In genomic region chr1:112889906-112890305, GRCh38 we compare ENCODE assay signal across 6 cellular contexts.
A peak's percentile ranks its signal among the peaks of the same experiment; 100 is the strongest.
DNase-seq lines count a peak whose midpoint lies in the region; ATAC-seq and TF ChIP-seq lines count a peak whose summit lies in the region.
"Not testable (repeated sequence)": the region's sequence is repeated elsewhere in the genome, so short reads cannot be mapped to it uniquely, and the experiment has no call there.

No MANE protein-coding gene starts in this region.

- H3K9me3 ChIP-seq in prostate gland, result not testable (repeated sequence)

- not testable (repeated sequence) for H3K36me3 ChIP-seq in prostate gland

- DNase-seq in LNCaP clone FGC (ENCODE audit: low read depth) (peak; percentile 46), cardiac septum (ENCODE audit: low spot score) (peak; percentile 53), left lobe of liver (ENCODE audit: low spot score) (peak; percentile 12), prostate gland (ENCODE audit: low spot score) (peak; percentile 14)

- H3K27me3 ChIP-seq in prostate gland (replicated peaks; ENCODE audit: insufficient read depth), result not testable (repeated sequence)

- intact Hi-C loops in cardiac septum (cut with DNase I), result not testable (repeated sequence)
- intact Hi-C loops in prostate gland (cut with DNase I), result loop anchor here (10.0 kb wide), 1 partner anchor 65 kb away; the partner anchor contains the start of gene SLC16A1

- not testable (repeated sequence) for TF ChIP-seq POLR2A in prostate gland (IDR thresholded peaks at IDR 0.05)

- not testable (repeated sequence) for H3K4me1 ChIP-seq in prostate gland (replicated peaks)

- H3K27ac ChIP-seq in C4-2B (peak overlapping the region; percentile 45), VCaP (peak overlapping the region; percentile 55), prostate gland (peak overlapping the region in 1 of 2 donors; percentile 59)

- WGBS in prostate gland, result 47% methylated on average over 9 of the region's 9 CpGs

- not testable (repeated sequence) for ATAC-seq in left lobe of liver

- not testable (repeated sequence) for H3K4me3 ChIP-seq in LNCaP clone FGC (ENCODE audit: low read depth, low read length); prostate gland

- not testable (repeated sequence) for TF ChIP-seq CTCF in C4-2B (conservative IDR thresholded peaks at IDR 0.05); LNCaP clone FGC (IDR thresholded peaks at IDR 0.05; ENCODE audit: control insufficient read depth, extremely low read depth, insufficient read depth); VCaP (conservative IDR thresholded peaks at IDR 0.05); prostate gland (IDR thresholded peaks at IDR 0.05)
